8 cellular contexts compared by ENCODE assay signal in the genomic region with DNA sequence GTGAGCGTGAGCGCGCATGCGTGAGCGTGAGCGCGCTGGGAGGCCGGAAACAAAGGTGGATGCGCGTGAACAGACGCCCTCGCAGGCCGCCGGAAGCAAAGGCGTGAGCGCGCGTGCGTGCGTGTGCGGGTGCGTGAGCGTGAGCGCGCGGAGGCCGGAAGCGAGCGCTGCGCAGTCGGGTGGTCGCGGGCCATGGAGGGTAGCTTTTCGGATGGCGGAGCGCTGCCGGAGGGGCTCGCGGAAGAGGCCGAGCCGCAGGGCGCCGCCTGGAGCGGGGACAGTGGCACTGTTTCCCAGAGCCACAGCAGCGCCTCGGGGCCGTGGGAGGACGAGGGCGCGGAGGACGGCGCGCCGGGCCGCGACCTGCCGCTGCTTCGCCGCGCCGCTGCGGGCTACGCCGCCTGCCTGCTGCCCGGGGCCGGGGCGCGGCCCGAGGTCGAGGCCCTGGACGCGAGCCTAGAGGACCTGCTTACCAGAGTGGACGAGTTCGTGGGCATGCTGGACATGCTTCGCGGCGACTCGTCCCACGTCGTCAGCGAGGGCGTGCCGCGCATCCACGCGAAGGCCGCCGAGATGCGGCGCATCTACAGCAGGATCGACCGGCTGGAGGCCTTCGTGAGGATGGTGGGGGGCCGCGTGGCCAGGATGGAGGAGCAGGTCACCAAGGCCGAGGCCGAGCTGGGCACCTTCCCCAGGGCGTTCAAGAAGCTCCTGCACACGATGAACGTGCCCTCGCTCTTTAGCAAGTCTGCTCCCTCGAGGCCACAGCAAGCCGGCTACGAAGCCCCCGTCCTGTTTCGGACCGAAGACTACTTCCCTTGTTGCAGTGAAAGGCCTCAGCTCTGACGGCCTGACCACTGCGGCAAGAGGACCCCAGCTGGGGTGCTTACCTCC. TPM values are rescaled to one million over a fixed set of nuclear protein-coding genes. Genes with fewer than 3 reads are reported as not detected.
DNase-seq lines count a peak whose midpoint lies in the region; ATAC-seq and TF ChIP-seq lines count a peak whose summit lies in the region.

A gene with protein sequence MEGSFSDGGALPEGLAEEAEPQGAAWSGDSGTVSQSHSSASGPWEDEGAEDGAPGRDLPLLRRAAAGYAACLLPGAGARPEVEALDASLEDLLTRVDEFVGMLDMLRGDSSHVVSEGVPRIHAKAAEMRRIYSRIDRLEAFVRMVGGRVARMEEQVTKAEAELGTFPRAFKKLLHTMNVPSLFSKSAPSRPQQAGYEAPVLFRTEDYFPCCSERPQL (plus strand): TSS at position 157 of the 894 bp plus-strand sequence. CDS start 36 bp downstream, at position 193.

- H3K27ac ChIP-seq in liver (ENCODE audit: low read depth in 1 of 2, low read length in 2 of 2): peak within 1 kb of the TSS; percentile 82 to 93

- TF ChIP-seq RAD21 in liver (IDR thresholded peaks at IDR 0.05): peak in 1 of 2 donors; percentile 44

- H3K4me1 ChIP-seq in liver (ENCODE audit: control insufficient read depth in 4 of 4, insufficient read depth in 4 of 4, low read length in 3 of 4): peaks cover 0 to 26% (median 15%) of the 10 kb centered on the region in 4 donors

- no peaks in the 10 kb centered on the region for H3K9me3 ChIP-seq in liver (ENCODE audit: control insufficient read depth in 4 of 4, low read length in 3 of 4)

- TF ChIP-seq CTCF in BJ (IDR thresholded peaks at IDR 0.05; ENCODE audit: insufficient read depth, low read depth, low read length) (peak; percentile 9; the same call in 1 of the 2 replicates), liver (IDR thresholded peaks at IDR 0.05; ENCODE audit: low read depth, low read length, missing input control) (no peak)

- POLR2A ChIA-PET in BJ (lab: Charles Lee): interaction anchor here (0.6 to 0.7 kb wide), 5 partner anchors 42 to 471 kb away, joined by 3 to 8 read pairs (median 3); no protein-coding TSS in a partner anchor

- H3K36me3 ChIP-seq in BJ (ENCODE audit: control insufficient read depth, insufficient read depth, low read length) (no peaks in the 10 kb centered on the region; the same call in none of the 2 replicates), liver (ENCODE audit: control insufficient read depth in 4 of 4, insufficient read depth in 3 of 4, low read depth in 1 of 4, low read length in 3 of 4) (no peaks in the 10 kb centered on the region)

- H3K9ac ChIP-seq in liver (ENCODE audit: low read depth in 1 of 2, low read length in 2 of 2): peak within 1 kb of the TSS; percentile 72 to 91

- H3K27me3 ChIP-seq in BJ (ENCODE audit: control insufficient read depth, insufficient read depth, low read length): no peaks in the 10 kb centered on the region
- H3K27me3 ChIP-seq in liver (ENCODE audit: control insufficient read depth in 4 of 4, insufficient read depth in 4 of 4, low read length in 3 of 4): no peaks in the 10 kb centered on the region

- CTCF ChIA-PET in BJ (lab: Yijun Ruan, JAX): interaction anchor here (1.0 to 5.9 kb wide), 7 partner anchors 22 to 365 kb away, joined by 3 to 110 read pairs (median 3); a partner anchor contains a TSS

- peak within 1 kb of the TSS; percentile 92 for H3K4me3 ChIP-seq in BJ (ENCODE audit: low read depth, low read length)
- H3K4me3 ChIP-seq in liver (ENCODE audit: low read depth in 1 of 3, low read length in 3 of 3): peak within 1 kb of the TSS; percentile 76 to 94 (median 84)

- under 1% methylated on average over 109 of the region's 109 CpGs for WGBS in liver

- DNase-seq in BJ (ENCODE audit: low read depth) (peak; percentile 43), GM19238 (ENCODE audit: insufficient read length, low spot score) (peak; percentile 93), NCI-H524 treated with DMSO at 0.1 percent for 48 hours (lab: John Stamatoyannopoulos, UW) (peak; percentile 16), dermis blood vessel endothelial cell (peak; percentile 94)
- peak; percentile 74 to 82 for DNase-seq in activated CD4-positive, alpha-beta T cell treated with anti-CD3 and anti-CD28 coated beads, Interleukin-2, amount 50 U/mL, for 24 hours (ENCODE audit: low read depth in 1 of 2, low spot score in 1 of 2)
- peak; percentile 86 for DNase-seq in stimulated activated CD4-positive, alpha-beta T cell treated with anti-CD3 and anti-CD28 coated beads, Interleukin-4, amount 100 ng/mL, for 1 hour

- ATAC-seq in HG03439 (IDR thresholded peaks at IDR 0.05; ENCODE audit: unreplicated experiment): peak; percentile 80

TF ChIP-seq in liver, 16 proteins besides CTCF, POLR2A, EP300 and RAD21:
- TF ChIP-seq TAF1 (conservative IDR thresholded peaks at IDR 0.05): no peak
- peak; percentile 10 for TF ChIP-seq SP1 (IDR thresholded peaks at IDR 0.05)
- TF ChIP-seq RXRA (IDR thresholded peaks at IDR 0.05): peak in 1 of 2 donors; percentile 18
- TF ChIP-seq GABPA (IDR thresholded peaks at IDR 0.05 in 1 of 2, conservative IDR thresholded peaks at IDR 0.05 in 1 of 2): peak in 1 of 2 donors; percentile 87
- TF ChIP-seq, protein P1, sequence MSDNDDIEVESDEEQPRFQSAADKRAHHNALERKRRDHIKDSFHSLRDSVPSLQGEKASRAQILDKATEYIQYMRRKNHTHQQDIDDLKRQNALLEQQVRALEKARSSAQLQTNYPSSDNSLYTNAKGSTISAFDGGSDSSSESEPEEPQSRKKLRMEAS (IDR thresholded peaks at IDR 0.05): no peak
- TF ChIP-seq EGR1 (IDR thresholded peaks at IDR 0.05; ENCODE audit: low read depth in 2 of 2): peak in 1 of 2 donors; percentile 75
- no peak for TF ChIP-seq HNF4A (conservative IDR thresholded peaks at IDR 0.05)
- no peak for TF ChIP-seq JUND (IDR thresholded peaks at IDR 0.05)
- TF ChIP-seq FOXA1 (IDR thresholded peaks at IDR 0.05): no peak
- TF ChIP-seq NR2F2 (IDR thresholded peaks at IDR 0.05): no peak
- no peak for TF ChIP-seq FOXA2 (IDR thresholded peaks at IDR 0.05)
- TF ChIP-seq, protein P2, sequence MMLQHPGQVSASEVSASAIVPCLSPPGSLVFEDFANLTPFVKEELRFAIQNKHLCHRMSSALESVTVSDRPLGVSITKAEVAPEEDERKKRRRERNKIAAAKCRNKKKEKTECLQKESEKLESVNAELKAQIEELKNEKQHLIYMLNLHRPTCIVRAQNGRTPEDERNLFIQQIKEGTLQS (IDR thresholded peaks at IDR 0.05): no peak
- TF ChIP-seq HNF4G (IDR thresholded peaks at IDR 0.05): no peak
- TF ChIP-seq YY1 (IDR thresholded peaks at IDR 0.05): no peak
- TF ChIP-seq, protein P3, sequence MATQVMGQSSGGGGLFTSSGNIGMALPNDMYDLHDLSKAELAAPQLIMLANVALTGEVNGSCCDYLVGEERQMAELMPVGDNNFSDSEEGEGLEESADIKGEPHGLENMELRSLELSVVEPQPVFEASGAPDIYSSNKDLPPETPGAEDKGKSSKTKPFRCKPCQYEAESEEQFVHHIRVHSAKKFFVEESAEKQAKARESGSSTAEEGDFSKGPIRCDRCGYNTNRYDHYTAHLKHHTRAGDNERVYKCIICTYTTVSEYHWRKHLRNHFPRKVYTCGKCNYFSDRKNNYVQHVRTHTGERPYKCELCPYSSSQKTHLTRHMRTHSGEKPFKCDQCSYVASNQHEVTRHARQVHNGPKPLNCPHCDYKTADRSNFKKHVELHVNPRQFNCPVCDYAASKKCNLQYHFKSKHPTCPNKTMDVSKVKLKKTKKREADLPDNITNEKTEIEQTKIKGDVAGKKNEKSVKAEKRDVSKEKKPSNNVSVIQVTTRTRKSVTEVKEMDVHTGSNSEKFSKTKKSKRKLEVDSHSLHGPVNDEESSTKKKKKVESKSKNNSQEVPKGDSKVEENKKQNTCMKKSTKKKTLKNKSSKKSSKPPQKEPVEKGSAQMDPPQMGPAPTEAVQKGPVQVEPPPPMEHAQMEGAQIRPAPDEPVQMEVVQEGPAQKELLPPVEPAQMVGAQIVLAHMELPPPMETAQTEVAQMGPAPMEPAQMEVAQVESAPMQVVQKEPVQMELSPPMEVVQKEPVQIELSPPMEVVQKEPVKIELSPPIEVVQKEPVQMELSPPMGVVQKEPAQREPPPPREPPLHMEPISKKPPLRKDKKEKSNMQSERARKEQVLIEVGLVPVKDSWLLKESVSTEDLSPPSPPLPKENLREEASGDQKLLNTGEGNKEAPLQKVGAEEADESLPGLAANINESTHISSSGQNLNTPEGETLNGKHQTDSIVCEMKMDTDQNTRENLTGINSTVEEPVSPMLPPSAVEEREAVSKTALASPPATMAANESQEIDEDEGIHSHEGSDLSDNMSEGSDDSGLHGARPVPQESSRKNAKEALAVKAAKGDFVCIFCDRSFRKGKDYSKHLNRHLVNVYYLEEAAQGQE (IDR thresholded peaks at IDR 0.05): no peak
- TF ChIP-seq, protein P4, sequence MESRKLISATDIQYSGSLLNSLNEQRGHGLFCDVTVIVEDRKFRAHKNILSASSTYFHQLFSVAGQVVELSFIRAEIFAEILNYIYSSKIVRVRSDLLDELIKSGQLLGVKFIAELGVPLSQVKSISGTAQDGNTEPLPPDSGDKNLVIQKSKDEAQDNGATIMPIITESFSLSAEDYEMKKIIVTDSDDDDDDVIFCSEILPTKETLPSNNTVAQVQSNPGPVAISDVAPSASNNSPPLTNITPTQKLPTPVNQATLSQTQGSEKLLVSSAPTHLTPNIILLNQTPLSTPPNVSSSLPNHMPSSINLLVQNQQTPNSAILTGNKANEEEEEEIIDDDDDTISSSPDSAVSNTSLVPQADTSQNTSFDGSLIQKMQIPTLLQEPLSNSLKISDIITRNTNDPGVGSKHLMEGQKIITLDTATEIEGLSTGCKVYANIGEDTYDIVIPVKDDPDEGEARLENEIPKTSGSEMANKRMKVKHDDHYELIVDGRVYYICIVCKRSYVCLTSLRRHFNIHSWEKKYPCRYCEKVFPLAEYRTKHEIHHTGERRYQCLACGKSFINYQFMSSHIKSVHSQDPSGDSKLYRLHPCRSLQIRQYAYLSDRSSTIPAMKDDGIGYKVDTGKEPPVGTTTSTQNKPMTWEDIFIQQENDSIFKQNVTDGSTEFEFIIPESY (IDR thresholded peaks at IDR 0.05): no peak

RNA-seq across cellular contexts. Expression of the gene that starts here (rescaled TPM):
- polyA plus RNA-seq in BJ (2011; rRNA removed): 10.4 and 12.6 TPM in 2 replicates
- 4.6 and 5.0 TPM in 2 replicates for polyA minus RNA-seq in BJ (2011; rRNA and poly(A)+ RNA removed)
- 13.7 and 17.0 TPM in 2 replicates for total RNA-seq in dermis blood vessel endothelial cell
- 1 to 10 TPM; 4.9 to 7.7 TPM for total RNA-seq in liver
- 1 to 10 TPM; 5.0 to 5.8 TPM for polyA plus RNA-seq in liver

Comparison
In these comparisons a context has a peak if more than half of its experiments do, and no peak if none do; other contexts are left out.
1. Peak in every context shown above with its lines: DNase-seq, ATAC-seq, H3K4me3 ChIP-seq and H3K27ac ChIP-seq.
2. DNase-seq: peak in every context shown above with its lines; median percentile 94 in dermis blood vessel endothelial cell; 93 in GM19238; 86 in stimulated activated CD4-positive, alpha-beta T cell treated with anti-CD3 and anti-CD28 coated beads, Interleukin-4, amount 100 ng/mL, for 1 hour; 78 in activated CD4-positive, alpha-beta T cell treated with anti-CD3 and anti-CD28 coated beads, Interleukin-2, amount 50 U/mL, for 24 hours; 43 in BJ; 16 in NCI-H524 treated with DMSO at 0.1 percent for 48 hours.